ENCODE assay signal across 16 cellular contexts in the genomic region with DNA sequence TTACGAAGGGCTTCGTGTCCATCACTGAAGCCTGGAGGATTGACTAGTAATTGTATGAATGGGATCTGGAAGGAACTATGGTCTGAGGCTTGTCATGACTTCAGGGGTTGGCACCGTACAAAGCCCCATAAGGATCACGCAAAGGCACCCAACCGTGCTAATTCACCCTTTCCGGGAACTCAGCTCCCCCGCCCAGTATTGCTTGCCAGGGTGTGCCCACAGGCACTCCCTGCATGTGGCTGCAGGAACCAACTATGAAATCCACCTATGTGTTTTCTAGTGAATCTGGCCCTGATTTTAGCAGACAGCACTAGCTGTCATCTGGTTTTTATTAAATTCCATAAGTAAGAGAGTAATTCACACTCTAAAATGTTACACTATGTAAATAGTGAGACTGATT.
DNase-seq lines count a peak whose midpoint lies in the region; ATAC-seq lines count a peak whose summit lies in the region.
"Had no signal": no experiment of that assay in that cellular context is flagged by ENCODE, and none has a peak within 500 bp of the region (broad histone marks: within the 10 kb centered on the region; RNA-seq: fewer than 3 reads in every experiment).

No MANE protein-coding gene starts in this region.

- no peak overlapping the region for H3K4me3 ChIP-seq in SJCRH30
- H3K4me3 ChIP-seq: sigmoid colon had no signal

- DNase-seq in GM03348 (ENCODE audit: low spot score) (peak; percentile 29), NCI-H1417 (lab: John Stamatoyannopoulos, UW) (peak; percentile 5 to 72 (median 61)), astrocyte of the hippocampus (ENCODE audit: low read depth, low spot score) (peak; percentile 69), kidney tubule cell (ENCODE audit: low spot score) (peak; percentile 66), 8988T (no peak), SJCRH30 (no peak)
- DNase-seq: activated CD4-positive, alpha-beta T cell treated with anti-CD3 and anti-CD28 coated beads for 36 hours; C1 segment of cervical spinal cord; DND-41; effector memory CD8-positive, alpha-beta T cell; mesendoderm; NCI-H187 treated with DMSO at 0.1 percent for 48 hours; sigmoid colon had no signal

- no peaks in the 10 kb centered on the region; the same call in 1 of the 2 replicates for H3K9me3 ChIP-seq in SJCRH30 (replicated peaks)
- H3K9me3 ChIP-seq: sigmoid colon had no signal

- no peak overlapping the region for H3K27ac ChIP-seq in SJCRH30
- H3K27ac ChIP-seq: sigmoid colon had no signal

- no peaks in the 10 kb centered on the region for H3K27me3 ChIP-seq in SJCRH30
- H3K27me3 ChIP-seq: sigmoid colon had no signal

- no peaks in the 10 kb centered on the region for H3K36me3 ChIP-seq in SJCRH30
- H3K36me3 ChIP-seq: sigmoid colon had no signal

- no peak for ATAC-seq in HG02970 (IDR thresholded peaks at IDR 0.05; ENCODE audit: low FRiP score, unreplicated experiment)
- ATAC-seq in HG02759 (IDR thresholded peaks at IDR 0.05; ENCODE audit: unreplicated experiment), result no peak
- ATAC-seq: activated CD4-positive, alpha-beta T cell treated with anti-CD3 and anti-CD28 coated beads for 36 hours; effector memory CD8-positive, alpha-beta T cell; Right ventricle myocardium inferior had no signal

- H3K4me1 ChIP-seq in SJCRH30, result no peaks in the 10 kb centered on the region
- H3K4me1 ChIP-seq: sigmoid colon had no signal

Comparison
In these comparisons a context has a peak if more than half of its experiments do, and no peak if none do; other contexts are left out.
1. DNase-seq: peak in GM03348 (single experiment), NCI-H1417 (3 of 3), astrocyte of the hippocampus (single experiment) and kidney tubule cell (single experiment); none in 8988T (single experiment) and SJCRH30 (0 of 2).